ENCODE assay signal across 16 cellular contexts in genomic region chr13:41956272-41956671, GRCh38.
"Had no signal": no experiment of that assay in that cellular context is flagged by ENCODE, and none has a peak within 500 bp of the region (broad histone marks: within the 10 kb centered on the region; RNA-seq: fewer than 3 reads in every experiment).

No MANE protein-coding gene starts in this region.

- H3K36me3 ChIP-seq: cardiac muscle cell, esophagus muscularis mucosa, heart right ventricle, neutrophil, WERI-Rb-1 had no signal

- H2AFZ ChIP-seq: parathyroid adenoma had no signal

- H3K27ac ChIP-seq: cardiac muscle cell, esophagus muscularis mucosa, neutrophil, parathyroid adenoma, WERI-Rb-1 had no signal

- ATAC-seq: activated naive CD4-positive, alpha-beta T cell treated with anti-CD3 and anti-CD28 coated beads, Interleukin-2, amount 50 U/mL, for 72 hours; heart right ventricle; natural killer cell had no signal

- DNase-seq: activated CD4-positive, alpha-beta T cell treated with anti-CD3 and anti-CD28 coated beads, Interleukin-2, amount 50 U/mL, for 4 hours; activated gamma-delta T cell; amygdala; effector memory CD4-positive, alpha-beta T cell; heart right ventricle; natural killer cell; retina; stimulated activated CD8-positive, alpha-beta memory T cell treated with anti-CD3 and anti-CD28 coated beads, Interleukin-4, amount 100 ng/mL, for 48 hours; stimulated activated naive CD4-positive, alpha-beta T cell; WERI-Rb-1 had no signal

- H3K27me3 Mint-ChIP-seq: dendritic cell treated with granulocyte-macrophage colony-stimulating factor and Interleukin-4, amounts not matched to agents 40 ng/mL and 50 ng/mL, for 4 days had no signal

- H3K79me2 ChIP-seq: parathyroid adenoma had no signal

- H3K27me3 ChIP-seq: cardiac muscle cell, esophagus muscularis mucosa, heart right ventricle had no signal

- H3K4me3 ChIP-seq: cardiac muscle cell, esophagus muscularis mucosa, heart right ventricle had no signal

- H3K4me3 Mint-ChIP-seq: dendritic cell treated with granulocyte-macrophage colony-stimulating factor and Interleukin-4, amounts not matched to agents 40 ng/mL and 50 ng/mL, for 4 days; natural killer cell had no signal

- H3K27ac Mint-ChIP-seq: activated naive CD4-positive, alpha-beta T cell treated with anti-CD3 and anti-CD28 coated beads, Interleukin-2, amount 50 U/mL, for 72 hours; dendritic cell treated with granulocyte-macrophage colony-stimulating factor and Interleukin-4, amounts not matched to agents 40 ng/mL and 50 ng/mL, for 4 days; natural killer cell had no signal

- H3K9me3 Mint-ChIP-seq: dendritic cell treated with granulocyte-macrophage colony-stimulating factor and Interleukin-4, amounts not matched to agents 40 ng/mL and 50 ng/mL, for 4 days; natural killer cell had no signal

- H3K9me3 ChIP-seq: esophagus muscularis mucosa, heart right ventricle, neutrophil had no signal

- H3K36me3 Mint-ChIP-seq: natural killer cell had no signal

- H3K9ac ChIP-seq: parathyroid adenoma had no signal
